In genomic region chr22:40487663-40488249, GRCh38 we compare ENCODE assay signal across 7 cellular contexts.
DNase-seq lines count a peak whose midpoint lies in the region; ATAC-seq and TF ChIP-seq lines count a peak whose summit lies in the region.

No MANE protein-coding gene starts in this region.

- no peak for TF ChIP-seq POLR2A in spleen (IDR thresholded peaks at IDR 0.05)

- ATAC-seq in GM21619 (IDR thresholded peaks at IDR 0.05; ENCODE audit: unreplicated experiment): no peak

- TF ChIP-seq CTCF in Calu3 (IDR thresholded peaks at IDR 0.05; ENCODE audit: unreplicated experiment) (peak; percentile 60), fibroblast of lung (conservative IDR thresholded peaks at IDR 0.05 in 1 of 2, IDR thresholded peaks at IDR 0.05 in 1 of 2; ENCODE audit: low read depth in 1 of 2, low read length in 2 of 2) (peak; percentile 49 to 76), spleen (IDR thresholded peaks at IDR 0.05 in 8 of 11, conservative IDR thresholded peaks at IDR 0.05 in 3 of 11) (peak; percentile 56 to 84 (median 77))

- no peaks in the 10 kb centered on the region for H3K9me2 ChIP-seq in GM23248 (ENCODE audit: insufficient read depth)

- no peaks in the 10 kb centered on the region for H3K9me3 ChIP-seq in GM23248 (ENCODE audit: low read depth)
- no peaks in the 10 kb centered on the region for H3K9me3 ChIP-seq in fibroblast of lung (ENCODE audit: control insufficient read depth, insufficient read depth, low read depth, low read length)
- no peaks in the 10 kb centered on the region for H3K9me3 ChIP-seq in spleen

- no peaks in the 10 kb centered on the region for H3K9me3 Mint-ChIP-seq in Calu3 (ENCODE audit: low read depth, unreplicated experiment)

- no peaks in the 10 kb centered on the region for H3K27me3 Mint-ChIP-seq in Calu3 (ENCODE audit: unreplicated experiment)

- peaks cover 54% of the 10 kb centered on the region for H3K4me1 ChIP-seq in GM23248 (ENCODE audit: insufficient read depth)
- peaks cover 28% of the 10 kb centered on the region for H3K4me1 ChIP-seq in fibroblast of lung (ENCODE audit: control insufficient read depth, extremely low read depth, insufficient read depth, low read length)
- peaks cover 20 to 84% (median 48%) of the 10 kb centered on the region in 6 donors for H3K4me1 ChIP-seq in spleen

- H3K79me2 ChIP-seq in GM23248 (ENCODE audit: insufficient read depth): peaks cover 91% of the 10 kb centered on the region
- peaks cover 4% of the 10 kb centered on the region for H3K79me2 ChIP-seq in fibroblast of lung (ENCODE audit: control insufficient read depth, insufficient read depth, low read length)

- no peak overlapping the region for H3K27ac Mint-ChIP-seq in Calu3 (ENCODE audit: unreplicated experiment)

- intact Hi-C loops in Calu3 (cut with micrococcal nuclease; ENCODE audit: unreplicated experiment) (loop anchor here (2.0 kb wide), 1 partner anchor 51 kb away; no protein-coding TSS in a partner anchor), spleen (cut with DNase I; ENCODE audit: low total_unique reads) (no loop called here)

- peaks cover 16% of the 10 kb centered on the region for H3K4me1 Mint-ChIP-seq in Calu3 (ENCODE audit: low read depth, unreplicated experiment)

- peaks cover 38% of the 10 kb centered on the region for H3F3A ChIP-seq in GM23248 (ENCODE audit: insufficient read depth)

- H3K27me3 ChIP-seq in GM23248 (replicated peaks; ENCODE audit: insufficient read depth): no peaks in the 10 kb centered on the region
- no peaks in the 10 kb centered on the region for H3K27me3 ChIP-seq in fibroblast of lung (ENCODE audit: control insufficient read depth, insufficient read depth, low read length)
- no peaks in the 10 kb centered on the region for H3K27me3 ChIP-seq in spleen (replicated peaks in 1 of 7)

- H3K36me3 ChIP-seq in GM23248 (ENCODE audit: low read depth) (no peaks in the 10 kb centered on the region), fibroblast of lung (ENCODE audit: control insufficient read depth, insufficient read depth, low read length) (no peaks in the 10 kb centered on the region), spleen (peaks cover 0 to 25% (median 0%) of the 10 kb centered on the region in 6 donors)

- BruUV-seq in Calu3 (replicated peaks; lab: Mats Ljungman, UMichigan): no TSS peak

- peaks cover 12% of the 10 kb centered on the region for H3K36me3 Mint-ChIP-seq in Calu3 (ENCODE audit: insufficient read depth, unreplicated experiment)

- WGBS in GM23248 (ENCODE audit: low coverage in 1 of 2, low lambda C conversion rate in 2 of 2, missing lambda C conversion rate in 2 of 2), 2 experiments: 40 to 48% methylated on average over 3 of the region's 3 CpGs
- WGBS in spleen, 5 donors: 35 to 39% (median 37%) methylated on average over 3 of the region's 3 CpGs

- H3K9ac ChIP-seq in GM23248: no peak overlapping the region
- no peak overlapping the region for H3K9ac ChIP-seq in fibroblast of lung (ENCODE audit: insufficient read depth, low read length)

- DNase-seq in Calu3 (no peak), GM23248 (peak; percentile 58), SK-MEL-5 (ENCODE audit: low read depth, low spot score) (peak; percentile 62), fibroblast of lung (ENCODE audit: low read depth in 2 of 2) (peak; percentile 40 to 61), spleen (no peak), ecto neural progenitor cell (ENCODE audit: low spot score) (no peak)

- H2AFZ ChIP-seq in GM23248: no peak overlapping the region
- no peak overlapping the region for H2AFZ ChIP-seq in fibroblast of lung (ENCODE audit: low read length)

- H3K27ac ChIP-seq in GM23248: no peak overlapping the region
- no peak overlapping the region for H3K27ac ChIP-seq in fibroblast of lung (ENCODE audit: insufficient read depth, low read length)
- peak overlapping the region in 2 of 8 donors; percentile 47 to 67 for H3K27ac ChIP-seq in spleen

- in situ Hi-C loops in GM23248 (cut with MboI): no loop called here
- in situ Hi-C loops in SK-MEL-5 (cut with HindIII; ENCODE audit: low pct_unique_long_range_greater_than_20kb, low sequenced_read_pairs): no loop called here

- no peak overlapping the region for H3K4me3 Mint-ChIP-seq in Calu3 (ENCODE audit: low read depth, unreplicated experiment)

- H4K20me1 ChIP-seq in GM23248 (ENCODE audit: insufficient read depth): no peaks in the 10 kb centered on the region
- no peaks in the 10 kb centered on the region for H4K20me1 ChIP-seq in fibroblast of lung (ENCODE audit: control insufficient read depth, extremely low read depth, insufficient read depth, low read length)

- CTCF ChIA-PET in Calu3 (lab: Charles Lee): interaction anchor here (1.4 to 1.9 kb wide), 2 partner anchors 10 to 51 kb away, joined by 3 to 7 read pairs; no protein-coding TSS in a partner anchor

- H3K4me3 ChIP-seq in GM23248 (no peak overlapping the region), fibroblast of lung (replicated peaks in 1 of 4; ENCODE audit: control extremely low read depth in 1 of 4, insufficient read depth in 1 of 4, low read depth in 3 of 4, low read length in 4 of 4) (no peak overlapping the region), spleen (no peak overlapping the region)

- H3K4me2 ChIP-seq in GM23248 (ENCODE audit: unreplicated experiment): no peak overlapping the region
- H3K4me2 ChIP-seq in fibroblast of lung (ENCODE audit: extremely low read depth, insufficient read depth, low read length): no peak overlapping the region

Comparison
In these comparisons a context has a peak if more than half of its experiments do, and no peak if none do; other contexts are left out.
1. DNase-seq: peak in GM23248 (single experiment), SK-MEL-5 (single experiment) and fibroblast of lung (2 of 2); none in Calu3 (single experiment), spleen (single experiment) and ecto neural progenitor cell (single experiment).
2. Peak in every context shown above with its lines, with median percentiles within 50 percentile points of each other: CTCF ChIP-seq.